1 cellular context compared by ENCODE assay signal in the genomic region with DNA sequence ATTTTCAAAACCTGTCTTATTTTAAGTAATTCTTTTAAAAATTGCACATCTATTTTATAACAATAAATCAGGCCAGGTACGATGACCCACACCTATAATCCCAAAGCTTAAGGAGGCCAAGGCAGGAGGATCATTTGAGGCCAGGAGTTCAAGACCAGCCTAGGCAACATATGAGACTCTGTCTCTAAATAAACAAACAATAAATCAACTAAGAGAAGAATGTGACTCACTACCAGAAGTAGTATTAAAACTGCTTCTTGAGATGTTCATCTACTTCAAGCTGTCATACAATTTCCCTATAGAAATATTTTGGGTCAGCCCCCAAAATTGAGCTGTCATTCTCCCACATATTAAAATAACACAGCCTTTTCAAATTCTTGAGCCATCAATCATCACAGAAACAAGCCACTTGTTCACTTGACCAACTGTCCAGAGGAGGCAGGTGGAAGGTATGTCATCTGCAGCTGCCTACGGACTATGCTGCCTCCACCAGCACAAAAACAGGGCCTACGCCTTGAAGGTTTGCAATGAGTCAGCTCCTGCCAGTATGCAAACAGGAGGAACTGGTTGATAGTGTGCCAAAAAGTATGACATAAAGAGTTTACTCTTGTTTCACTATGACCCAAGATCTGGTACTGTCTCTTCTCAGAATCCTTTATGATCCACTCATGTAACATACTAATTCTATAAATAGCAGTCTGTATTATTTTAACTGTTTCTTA.
A peak's percentile ranks its signal among the peaks of the same experiment; 100 is the strongest.
TF ChIP-seq lines count a peak whose summit lies in the region.

No MANE protein-coding gene starts in this region.

TF ChIP-seq in GM12878, 131 proteins besides CTCF, POLR2A, EP300 and RAD21 (continued from another document and continues in another):
- TF ChIP-seq, protein P1, sequence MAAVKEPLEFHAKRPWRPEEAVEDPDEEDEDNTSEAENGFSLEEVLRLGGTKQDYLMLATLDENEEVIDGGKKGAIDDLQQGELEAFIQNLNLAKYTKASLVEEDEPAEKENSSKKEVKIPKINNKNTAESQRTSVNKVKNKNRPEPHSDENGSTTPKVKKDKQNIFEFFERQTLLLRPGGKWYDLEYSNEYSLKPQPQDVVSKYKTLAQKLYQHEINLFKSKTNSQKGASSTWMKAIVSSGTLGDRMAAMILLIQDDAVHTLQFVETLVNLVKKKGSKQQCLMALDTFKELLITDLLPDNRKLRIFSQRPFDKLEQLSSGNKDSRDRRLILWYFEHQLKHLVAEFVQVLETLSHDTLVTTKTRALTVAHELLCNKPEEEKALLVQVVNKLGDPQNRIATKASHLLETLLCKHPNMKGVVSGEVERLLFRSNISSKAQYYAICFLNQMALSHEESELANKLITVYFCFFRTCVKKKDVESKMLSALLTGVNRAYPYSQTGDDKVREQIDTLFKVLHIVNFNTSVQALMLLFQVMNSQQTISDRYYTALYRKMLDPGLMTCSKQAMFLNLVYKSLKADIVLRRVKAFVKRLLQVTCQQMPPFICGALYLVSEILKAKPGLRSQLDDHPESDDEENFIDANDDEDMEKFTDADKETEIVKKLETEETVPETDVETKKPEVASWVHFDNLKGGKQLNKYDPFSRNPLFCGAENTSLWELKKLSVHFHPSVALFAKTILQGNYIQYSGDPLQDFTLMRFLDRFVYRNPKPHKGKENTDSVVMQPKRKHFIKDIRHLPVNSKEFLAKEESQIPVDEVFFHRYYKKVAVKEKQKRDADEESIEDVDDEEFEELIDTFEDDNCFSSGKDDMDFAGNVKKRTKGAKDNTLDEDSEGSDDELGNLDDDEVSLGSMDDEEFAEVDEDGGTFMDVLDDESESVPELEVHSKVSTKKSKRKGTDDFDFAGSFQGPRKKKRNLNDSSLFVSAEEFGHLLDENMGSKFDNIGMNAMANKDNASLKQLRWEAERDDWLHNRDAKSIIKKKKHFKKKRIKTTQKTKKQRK (IDR thresholded peaks at IDR 0.05; ENCODE audit: low read depth, low read length), result no peak
- TF ChIP-seq POU2F2 (IDR thresholded peaks at IDR 0.05; ENCODE audit: borderline replicate concordance, low read depth, low read length) (peak; percentile 98), EZH2 (IDR thresholded peaks at IDR 0.05; ENCODE audit: borderline replicate concordance, control insufficient read depth, low read depth, low read length) (no peak), JUND (IDR thresholded peaks at IDR 0.05; ENCODE audit: low read depth, low read length) (peak; percentile 71; the same call in 1 of the 2 replicates), BMI1 (IDR thresholded peaks at IDR 0.05; ENCODE audit: borderline replicate concordance) (peak; percentile 15; the same call in 1 of the 2 replicates), MEF2B (IDR thresholded peaks at IDR 0.05; ENCODE audit: partially characterized antibody, poor library complexity, severe bottlenecking) (peak; percentile 73), EGR1 (IDR thresholded peaks at IDR 0.05; ENCODE audit: borderline replicate concordance in 1 of 2, low read depth in 2 of 2, low read length in 2 of 2) (peak in 1 of 2 experiments; percentile 60; a peak in 1 of 3 replicates), ESRRA (IDR thresholded peaks at IDR 0.05; ENCODE audit: low read length) (no peak), FOXK2 (IDR thresholded peaks at IDR 0.05) (no peak), SP1 (IDR thresholded peaks at IDR 0.05; ENCODE audit: low read depth, low read length) (peak; percentile 19), ZNF384 (IDR thresholded peaks at IDR 0.05; ENCODE audit: borderline replicate concordance, low read depth, low read length) (no peak), ZNF622 (IDR thresholded peaks at IDR 0.05) (no peak), TARDBP (IDR thresholded peaks at IDR 0.05; ENCODE audit: borderline replicate concordance) (no peak), NFYA (IDR thresholded peaks at IDR 0.05; ENCODE audit: borderline replicate concordance, low read depth, low read length) (no peak), LARP7 (IDR thresholded peaks at IDR 0.05) (no peak), YBX1 (IDR thresholded peaks at IDR 0.05) (no peak), SIN3A (IDR thresholded peaks at IDR 0.05; ENCODE audit: low read depth, low read length) (no peak), MTA3 (IDR thresholded peaks at IDR 0.05; ENCODE audit: borderline replicate concordance, low read length) (peak; percentile 75), CHD1 (IDR thresholded peaks at IDR 0.05; ENCODE audit: low read depth, low read length) (no peak), PKNOX1 (IDR thresholded peaks at IDR 0.05) (peak; percentile 95), FOS (IDR thresholded peaks at IDR 0.05; ENCODE audit: borderline replicate concordance, extremely low read depth, insufficient read length) (no peak), ZBED1 (IDR thresholded peaks at IDR 0.05; ENCODE audit: borderline replicate concordance) (peak; percentile 92; the same call in 1 of the 2 replicates), JUNB (IDR thresholded peaks at IDR 0.05) (peak; percentile 95), CBFB (IDR thresholded peaks at IDR 0.05; ENCODE audit: low read depth) (peak; percentile 36; the same call in 1 of the 2 replicates), RAD51 (IDR thresholded peaks at IDR 0.05) (no peak), SREBF1 (IDR thresholded peaks at IDR 0.05; ENCODE audit: low read length) (no peak), ZZZ3 (IDR thresholded peaks at IDR 0.05; ENCODE audit: control insufficient read depth, insufficient read length, low read depth) (no peak), PRDM15 (CRISPR knock-in tag; IDR thresholded peaks at IDR 0.05) (no peak), ZNF217 (IDR thresholded peaks at IDR 0.05) (peak; percentile 73), ASH2L (IDR thresholded peaks at IDR 0.05; ENCODE audit: borderline replicate concordance, low read depth) (no peak), PBX3 (IDR thresholded peaks at IDR 0.05; ENCODE audit: insufficient replicate concordance, low read depth, low read length) (peak; percentile 79), RUNX3 (IDR thresholded peaks at IDR 0.05; ENCODE audit: low read length) (peak; percentile 69), CHD4 (IDR thresholded peaks at IDR 0.05) (no peak), SRF (IDR thresholded peaks at IDR 0.05; ENCODE audit: low read depth in 2 of 2, low read length in 2 of 2) (0 out of 4 replicates have a peak, but pooled peaks of 1 of the 2 experiments have one; percentile 26)
- TF ChIP-seq, protein P2, sequence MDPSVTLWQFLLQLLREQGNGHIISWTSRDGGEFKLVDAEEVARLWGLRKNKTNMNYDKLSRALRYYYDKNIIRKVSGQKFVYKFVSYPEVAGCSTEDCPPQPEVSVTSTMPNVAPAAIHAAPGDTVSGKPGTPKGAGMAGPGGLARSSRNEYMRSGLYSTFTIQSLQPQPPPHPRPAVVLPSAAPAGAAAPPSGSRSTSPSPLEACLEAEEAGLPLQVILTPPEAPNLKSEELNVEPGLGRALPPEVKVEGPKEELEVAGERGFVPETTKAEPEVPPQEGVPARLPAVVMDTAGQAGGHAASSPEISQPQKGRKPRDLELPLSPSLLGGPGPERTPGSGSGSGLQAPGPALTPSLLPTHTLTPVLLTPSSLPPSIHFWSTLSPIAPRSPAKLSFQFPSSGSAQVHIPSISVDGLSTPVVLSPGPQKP (IDR thresholded peaks at IDR 0.05; ENCODE audit: low read depth, low read length), result no peak
- TF ChIP-seq, protein P3, sequence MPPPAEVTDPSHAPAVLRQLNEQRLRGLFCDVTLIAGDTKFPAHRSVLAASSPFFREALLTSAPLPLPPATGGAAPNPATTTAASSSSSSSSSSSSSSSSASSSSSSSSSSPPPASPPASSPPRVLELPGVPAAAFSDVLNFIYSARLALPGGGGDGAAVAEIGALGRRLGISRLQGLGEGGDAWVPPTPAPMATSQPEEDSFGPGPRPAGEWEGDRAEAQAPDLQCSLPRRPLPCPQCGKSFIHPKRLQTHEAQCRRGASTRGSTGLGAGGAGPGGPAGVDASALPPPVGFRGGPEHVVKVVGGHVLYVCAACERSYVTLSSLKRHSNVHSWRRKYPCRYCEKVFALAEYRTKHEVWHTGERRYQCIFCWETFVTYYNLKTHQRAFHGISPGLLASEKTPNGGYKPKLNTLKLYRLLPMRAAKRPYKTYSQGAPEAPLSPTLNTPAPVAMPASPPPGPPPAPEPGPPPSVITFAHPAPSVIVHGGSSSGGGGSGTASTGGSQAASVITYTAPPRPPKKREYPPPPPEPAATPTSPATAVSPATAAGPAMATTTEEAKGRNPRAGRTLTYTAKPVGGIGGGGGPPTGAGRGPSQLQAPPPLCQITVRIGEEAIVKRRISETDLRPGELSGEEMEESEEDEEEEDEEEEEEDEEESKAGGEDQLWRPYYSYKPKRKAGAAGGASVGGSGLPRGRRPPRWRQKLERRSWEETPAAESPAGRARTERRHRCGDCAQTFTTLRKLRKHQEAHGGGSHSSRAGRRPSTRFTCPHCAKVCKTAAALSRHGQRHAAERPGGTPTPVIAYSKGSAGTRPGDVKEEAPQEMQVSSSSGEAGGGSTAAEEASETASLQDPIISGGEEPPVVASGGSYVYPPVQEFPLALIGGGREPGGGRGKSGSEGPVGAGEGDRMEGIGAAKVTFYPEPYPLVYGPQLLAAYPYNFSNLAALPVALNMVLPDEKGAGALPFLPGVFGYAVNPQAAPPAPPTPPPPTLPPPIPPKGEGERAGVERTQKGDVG (CRISPR knock-in tag; IDR thresholded peaks at IDR 0.05), result no peak
- TF ChIP-seq, protein P4, sequence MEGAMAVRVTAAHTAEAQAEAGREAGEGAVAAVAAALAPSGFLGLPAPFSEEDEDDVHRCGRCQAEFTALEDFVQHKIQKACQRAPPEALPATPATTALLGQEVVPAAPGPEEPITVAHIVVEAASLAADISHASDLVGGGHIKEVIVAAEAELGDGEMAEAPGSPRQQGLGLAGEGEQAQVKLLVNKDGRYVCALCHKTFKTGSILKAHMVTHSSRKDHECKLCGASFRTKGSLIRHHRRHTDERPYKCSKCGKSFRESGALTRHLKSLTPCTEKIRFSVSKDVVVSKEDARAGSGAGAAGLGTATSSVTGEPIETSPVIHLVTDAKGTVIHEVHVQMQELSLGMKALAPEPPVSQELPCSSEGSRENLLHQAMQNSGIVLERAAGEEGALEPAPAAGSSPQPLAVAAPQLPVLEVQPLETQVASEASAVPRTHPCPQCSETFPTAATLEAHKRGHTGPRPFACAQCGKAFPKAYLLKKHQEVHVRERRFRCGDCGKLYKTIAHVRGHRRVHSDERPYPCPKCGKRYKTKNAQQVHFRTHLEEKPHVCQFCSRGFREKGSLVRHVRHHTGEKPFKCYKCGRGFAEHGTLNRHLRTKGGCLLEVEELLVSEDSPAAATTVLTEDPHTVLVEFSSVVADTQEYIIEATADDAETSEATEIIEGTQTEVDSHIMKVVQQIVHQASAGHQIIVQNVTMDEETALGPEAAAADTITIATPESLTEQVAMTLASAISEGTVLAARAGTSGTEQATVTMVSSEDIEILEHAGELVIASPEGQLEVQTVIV (IDR thresholded peaks at IDR 0.05; ENCODE audit: borderline replicate concordance, partially characterized antibody), result no peak
- TF ChIP-seq, protein P5, sequence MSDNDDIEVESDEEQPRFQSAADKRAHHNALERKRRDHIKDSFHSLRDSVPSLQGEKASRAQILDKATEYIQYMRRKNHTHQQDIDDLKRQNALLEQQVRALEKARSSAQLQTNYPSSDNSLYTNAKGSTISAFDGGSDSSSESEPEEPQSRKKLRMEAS (IDR thresholded peaks at IDR 0.05; ENCODE audit: low read depth, low read length), result no peak
- TF ChIP-seq, protein P6, sequence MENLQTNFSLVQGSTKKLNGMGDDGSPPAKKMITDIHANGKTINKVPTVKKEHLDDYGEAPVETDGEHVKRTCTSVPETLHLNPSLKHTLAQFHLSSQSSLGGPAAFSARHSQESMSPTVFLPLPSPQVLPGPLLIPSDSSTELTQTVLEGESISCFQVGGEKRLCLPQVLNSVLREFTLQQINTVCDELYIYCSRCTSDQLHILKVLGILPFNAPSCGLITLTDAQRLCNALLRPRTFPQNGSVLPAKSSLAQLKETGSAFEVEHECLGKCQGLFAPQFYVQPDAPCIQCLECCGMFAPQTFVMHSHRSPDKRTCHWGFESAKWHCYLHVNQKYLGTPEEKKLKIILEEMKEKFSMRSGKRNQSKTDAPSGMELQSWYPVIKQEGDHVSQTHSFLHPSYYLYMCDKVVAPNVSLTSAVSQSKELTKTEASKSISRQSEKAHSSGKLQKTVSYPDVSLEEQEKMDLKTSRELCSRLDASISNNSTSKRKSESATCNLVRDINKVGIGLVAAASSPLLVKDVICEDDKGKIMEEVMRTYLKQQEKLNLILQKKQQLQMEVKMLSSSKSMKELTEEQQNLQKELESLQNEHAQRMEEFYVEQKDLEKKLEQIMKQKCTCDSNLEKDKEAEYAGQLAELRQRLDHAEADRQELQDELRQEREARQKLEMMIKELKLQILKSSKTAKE (IDR thresholded peaks at IDR 0.05; ENCODE audit: low read depth, poor library complexity, severe bottlenecking), result peak; percentile 77
